ENCODE assay signal across 8 cellular contexts in genomic region chr1:181189691-181190361, GRCh38.
DNase-seq lines count a peak whose midpoint lies in the region; ATAC-seq lines count a peak whose summit lies in the region.

No MANE protein-coding gene starts in this region.

- no peak overlapping the region for H3K27ac ChIP-seq in aorta (ENCODE audit: low read depth in 1 of 2, low read length in 2 of 2)

- no peaks in the 10 kb centered on the region for H3K36me3 ChIP-seq in aorta (ENCODE audit: control insufficient read depth in 1 of 2, insufficient read depth in 2 of 2, low read length in 1 of 2)

- H3K4me1 Mint-ChIP-seq in activated naive CD8-positive, alpha-beta T cell treated with anti-CD3 and anti-CD28 coated beads, Interleukin-2, amount 10 ng/mL, durations not matched to agents 7 days and 5 days, result peaks cover 1% of the 10 kb centered on the region

- peaks cover 2% of the 10 kb centered on the region for H3K9me3 ChIP-seq in aorta (ENCODE audit: control insufficient read depth, low read length)

- H3K9me3 Mint-ChIP-seq in activated naive CD8-positive, alpha-beta T cell treated with anti-CD3 and anti-CD28 coated beads, Interleukin-2, amount 10 ng/mL, durations not matched to agents 7 days and 5 days, result no peaks in the 10 kb centered on the region

- no peak overlapping the region for H3K4me3 Mint-ChIP-seq in activated naive CD8-positive, alpha-beta T cell treated with anti-CD3 and anti-CD28 coated beads, Interleukin-2, amount 10 ng/mL, durations not matched to agents 7 days and 5 days

- ATAC-seq in GM18907 (IDR thresholded peaks at IDR 0.05; ENCODE audit: unreplicated experiment) (peak; percentile 60), left ventricle myocardium superior (peak; percentile 95), aorta (ENCODE audit: low FRiP score) (peak; percentile 83)
- peak; percentile 89 for ATAC-seq in activated naive CD8-positive, alpha-beta T cell treated with anti-CD3 and anti-CD28 coated beads, Interleukin-2, amount 10 ng/mL, durations not matched to agents 7 days and 5 days (ENCODE audit: low read depth)

- no peaks in the 10 kb centered on the region for H3K36me3 Mint-ChIP-seq in activated naive CD8-positive, alpha-beta T cell treated with anti-CD3 and anti-CD28 coated beads, Interleukin-2, amount 10 ng/mL, durations not matched to agents 7 days and 5 days

- in situ Hi-C loops in KBM-7 (cut with MboI; ENCODE audit: low pct_unique_long_range_greater_than_20kb, low sequenced_read_pairs), result loop anchor here (10.0 kb wide), 1 partner anchor 225 kb away; no protein-coding TSS in a partner anchor

- DNase-seq in AG20443 (ENCODE audit: low spot score) (peak; percentile 93), KBM-7 (peak; percentile 65), SKM-1 treated with dmso at 0.1 percent for 144 hours (lab: John Stamatoyannopoulos, UW; ENCODE audit: unreplicated experiment) (peak; percentile 75), left ventricle myocardium superior (peak; percentile 85), retina (peak; percentile 91), aorta (peak; percentile 55 to 86)
- DNase-seq in activated naive CD8-positive, alpha-beta T cell treated with anti-CD3 and anti-CD28 coated beads, Interleukin-2, amount 10 ng/mL, durations not matched to agents 7 days and 5 days, result peak; percentile 94

- no peaks in the 10 kb centered on the region for H3K4me1 ChIP-seq in aorta (ENCODE audit: control insufficient read depth in 1 of 2, insufficient read depth in 2 of 2, low read length in 2 of 2)

- 11% methylated on average over 35 to 40 of the region's 40 CpGs for WGBS in aorta, 2 donors

- intact Hi-C loops in left ventricle myocardium superior (cut with micrococcal nuclease) (loop anchor here (2.0 kb wide), 1 partner anchor 233 kb away; no protein-coding TSS in a partner anchor), aorta (cut with DNase I) (loop anchor here (2.0 to 10.0 kb wide), 2 partner anchors 235 kb away; no protein-coding TSS in a partner anchor)

- H3K27ac Mint-ChIP-seq in activated naive CD8-positive, alpha-beta T cell treated with anti-CD3 and anti-CD28 coated beads, Interleukin-2, amount 10 ng/mL, durations not matched to agents 7 days and 5 days, result no peak overlapping the region

- peaks cover 21% of the 10 kb centered on the region for H3K27me3 Mint-ChIP-seq in activated naive CD8-positive, alpha-beta T cell treated with anti-CD3 and anti-CD28 coated beads, Interleukin-2, amount 10 ng/mL, durations not matched to agents 7 days and 5 days

- no peaks in the 10 kb centered on the region for H3K27me3 ChIP-seq in aorta (ENCODE audit: control insufficient read depth in 1 of 2, insufficient read depth in 2 of 2, low read length in 1 of 2)

- POLR2A ChIA-PET in activated naive CD8-positive, alpha-beta T cell treated with anti-CD3 and anti-CD28 coated beads, Interleukin-2, amount 10 ng/mL, durations not matched to agents 7 days and 5 days (lab: Charles Lee), result interaction anchor here (1.2 to 2.7 kb wide), 2 partner anchors 207 to 235 kb away, joined by 4 to 9 read pairs; no protein-coding TSS in a partner anchor

- H3K4me3 ChIP-seq in aorta (ENCODE audit: low read length in 2 of 2), result no peak overlapping the region
